8 cellular contexts compared by ENCODE assay signal in genomic region chr12:120536064-120536791, GRCh38. TPM values are rescaled to one million over a fixed set of nuclear protein-coding genes. Genes with fewer than 3 reads are reported as not detected.
DNase-seq lines count a peak whose midpoint lies in the region; ATAC-seq and TF ChIP-seq lines count a peak whose summit lies in the region.

No MANE protein-coding gene starts in this region.

- peak overlapping the region; percentile 92 for H3K4me2 ChIP-seq in SK-N-SH

- WGBS in SK-N-SH (ENCODE audit: low lambda C conversion rate): 85% methylated on average over 13 of the region's 13 CpGs
- WGBS in stomach, 5 donors: 19 to 41% (median 26%) methylated on average over 13 of the region's 13 CpGs

- ATAC-seq in SK-N-SH treated with all-trans-retinoic acid at 6 μM for 48 hours (no peak), GM21737 (IDR thresholded peaks at IDR 0.05; ENCODE audit: unreplicated experiment) (no peak), HG02852 (IDR thresholded peaks at IDR 0.05; ENCODE audit: unreplicated experiment) (no peak)

- intact Hi-C loops in stomach (cut with DNase I; ENCODE audit: low total_unique reads): no loop called here

- peaks cover 70% of the 10 kb centered on the region for H3K79me2 ChIP-seq in SK-N-SH (ENCODE audit: insufficient read depth)

- CTCF ChIA-PET in SK-N-SH (lab: Yijun Ruan, JAX): interaction anchor here (0.7 kb wide), 2 partner anchors 154 to 561 kb away, joined by 3 read pairs; no protein-coding TSS in a partner anchor

- H2AFZ ChIP-seq in SK-N-SH (ENCODE audit: low read depth): no peak overlapping the region

- H3K9me3 ChIP-seq in SK-N-SH: no peaks in the 10 kb centered on the region
- no peaks in the 10 kb centered on the region for H3K9me3 ChIP-seq in stomach

- H3K27me3 ChIP-seq in SK-N-SH (ENCODE audit: insufficient read depth): no peaks in the 10 kb centered on the region
- no peaks in the 10 kb centered on the region for H3K27me3 ChIP-seq in kidney epithelial cell (ENCODE audit: control insufficient read depth, insufficient read depth, low read length)
- H3K27me3 ChIP-seq in stomach: no peaks in the 10 kb centered on the region

- peaks cover 65% of the 10 kb centered on the region for H4K20me1 ChIP-seq in SK-N-SH (ENCODE audit: insufficient read depth)

- peak overlapping the region; percentile 82 to 99 for H3K4me3 ChIP-seq in SK-N-SH (ENCODE audit: low read depth in 2 of 2, low read length in 1 of 2)
- peak overlapping the region; percentile 84 for H3K4me3 ChIP-seq in kidney epithelial cell (ENCODE audit: low read depth, low read length)
- H3K4me3 ChIP-seq in stomach: peak overlapping the region; percentile 80 to 99 (median 88)

- H3K27ac ChIP-seq in SK-N-SH (ENCODE audit: low read depth in 2 of 2, low read length in 1 of 2) (no peak overlapping the region), stomach (peak overlapping the region; percentile 83 to 98 (median 97))

- no peak for TF ChIP-seq RAD21 in SK-N-SH (IDR thresholded peaks at IDR 0.05; ENCODE audit: low read length)

- TF ChIP-seq EP300 in SK-N-SH (IDR thresholded peaks at IDR 0.05; ENCODE audit: borderline replicate concordance in 1 of 2, low read depth in 1 of 2, low read length in 1 of 2): no peak
- TF ChIP-seq EP300 in stomach (IDR thresholded peaks at IDR 0.05): no peak

- peak overlapping the region; percentile 91; the same call in 1 of the 2 replicates for H3K9ac ChIP-seq in SK-N-SH

- DNase-seq in SK-N-SH (no peak), kidney epithelial cell (ENCODE audit: low read depth) (no peak), stomach (peak; percentile 34), NCI-H82 treated with DMSO at 0.1 percent for 48 hours (lab: John Stamatoyannopoulos, UW; ENCODE audit: unreplicated experiment) (no peak)
- DNase-seq in activated effector memory CD4-positive, alpha-beta T cell treated with anti-CD3 and anti-CD28 coated beads, Interleukin-2, amount 50 U/mL, for 16 hours: peak; percentile 76

- no peak for TF ChIP-seq POLR2A in stomach (IDR thresholded peaks at IDR 0.05)

- TF ChIP-seq CTCF in SK-N-SH (IDR thresholded peaks at IDR 0.05) (no peak), kidney epithelial cell (IDR thresholded peaks at IDR 0.05; ENCODE audit: insufficient read depth, low read length, poor library complexity, severe bottlenecking) (no peak), stomach (IDR thresholded peaks at IDR 0.05) (no peak)

- peaks cover 14% of the 10 kb centered on the region for H3F3A ChIP-seq in SK-N-SH (replicated peaks; ENCODE audit: insufficient read depth)

- H3K36me3 ChIP-seq in SK-N-SH (replicated peaks in 1 of 2; ENCODE audit: control insufficient read depth in 1 of 2, insufficient read depth in 2 of 2, low read length in 1 of 2) (peaks cover 0 to 13% of the 10 kb centered on the region in 2 experiments), kidney epithelial cell (ENCODE audit: control insufficient read depth, insufficient read depth, low read length) (no peaks in the 10 kb centered on the region), stomach (peaks cover 0 to 11% (median 3%) of the 10 kb centered on the region in 4 donors)

- H3K9me2 ChIP-seq in SK-N-SH: no peaks in the 10 kb centered on the region

- peaks cover 21 to 48% of the 10 kb centered on the region in 2 experiments for H3K4me1 ChIP-seq in SK-N-SH (ENCODE audit: control insufficient read depth in 1 of 2, insufficient read depth in 2 of 2, low read depth in 1 of 2, low read length in 1 of 2)
- peaks cover 54 to 66% (median 60%) of the 10 kb centered on the region in 4 donors for H3K4me1 ChIP-seq in stomach

- POLR2A ChIA-PET in SK-N-SH (lab: Yijun Ruan, JAX): no interaction called here

TF ChIP-seq in SK-N-SH, 30 proteins besides CTCF, POLR2A, EP300 and RAD21:
- TF ChIP-seq NFIC (IDR thresholded peaks at IDR 0.05; ENCODE audit: borderline replicate concordance): no peak

TF ChIP-seq in SK-N-SH treated with all-trans-retinoic acid at 6 μM for 48 hours, 23 proteins besides CTCF, POLR2A, EP300 and RAD21:
- TF ChIP-seq TSHZ2 (CRISPR knock-in tag; IDR thresholded peaks at IDR 0.05): no peak
- no peak for TF ChIP-seq RARB (CRISPR knock-in tag; IDR thresholded peaks at IDR 0.05)
- no peak for TF ChIP-seq GLIS3 (CRISPR knock-in tag; IDR thresholded peaks at IDR 0.05)
- TF ChIP-seq ZFP30 (CRISPR knock-in tag; IDR thresholded peaks at IDR 0.05): no peak
- no peak for TF ChIP-seq ZNF70 (CRISPR knock-in tag; IDR thresholded peaks at IDR 0.05)

RNA-seq across cellular contexts. Expression of gene RNF10, which starts 2.1 kb away (rescaled TPM):
- 118 and 122 TPM in 2 replicates for polyA plus RNA-seq in SK-N-SH (2012; rRNA removed)
- 121 and 154 TPM in 2 replicates for polyA plus RNA-seq in SK-N-SH (2012; cell fraction: cytosol; rRNA removed)
- polyA plus RNA-seq in SK-N-SH (2012; cell fraction: nucleus; rRNA removed): 198 and 234 TPM in 2 replicates
- 117 and 124 TPM in 2 replicates for total RNA-seq in kidney epithelial cell
- total RNA-seq in stomach: 100 to 1,000 TPM; 189 to 656 (median 318) TPM
- 100 to 1,000 TPM; 124 to 157 (median 133) TPM for polyA plus RNA-seq in stomach

RNA-seq across cellular contexts. Expression of gene COQ5, which starts 7.3 kb away (rescaled TPM):
- polyA plus RNA-seq in SK-N-SH (2012; rRNA removed) (28.0 and 39.0 TPM in 2 replicates), stomach (10 to 100 TPM; 24.0 to 31.8 (median 27.8) TPM)
- 38.8 and 41.2 TPM in 2 replicates for polyA plus RNA-seq in SK-N-SH (2012; cell fraction: cytosol; rRNA removed)
- polyA plus RNA-seq in SK-N-SH (2012; cell fraction: nucleus; rRNA removed): 15.5 and 32.0 TPM in 2 replicates
- total RNA-seq in kidney epithelial cell (29.2 and 30.6 TPM in 2 replicates), stomach (10 to 100 TPM in 3 of 5 donors, 1 to 10 TPM in 2; 2.6 to 32.4 (median 10.5) TPM)

RNA-seq across cellular contexts. Expression of gene DYNLL1, which starts 40.3 kb away (rescaled TPM):
- polyA plus RNA-seq in SK-N-SH (2012; rRNA removed) (596 and 607 TPM in 2 replicates), stomach (100 to 1,000 TPM; 476 to 580 (median 578) TPM)
- 700 and 718 TPM in 2 replicates for polyA plus RNA-seq in SK-N-SH (2012; cell fraction: cytosol; rRNA removed)
- 172 and 211 TPM in 2 replicates for polyA plus RNA-seq in SK-N-SH (2012; cell fraction: nucleus; rRNA removed)
- total RNA-seq in kidney epithelial cell (380 and 381 TPM in 2 replicates), stomach (100 to 1,000 TPM in 4 of 5 donors, 10 to 100 TPM in 1; 27.2 to 197 (median 114) TPM)

RNA-seq across cellular contexts. Expression of gene POP5, which starts 45.0 kb away (rescaled TPM):
- polyA plus RNA-seq in SK-N-SH (2012; rRNA removed): 129 and 148 TPM in 2 replicates
- polyA plus RNA-seq in SK-N-SH (2012; cell fraction: cytosol; rRNA removed): 113 and 122 TPM in 2 replicates
- polyA plus RNA-seq in SK-N-SH (2012; cell fraction: nucleus; rRNA removed): 212 and 233 TPM in 2 replicates
- 34.0 and 47.8 TPM in 2 replicates for total RNA-seq in kidney epithelial cell
- 10 to 100 TPM; 10.5 to 62.3 (median 34.3) TPM for total RNA-seq in stomach
- 10 to 100 TPM; 33.9 to 51.2 (median 49.1) TPM for polyA plus RNA-seq in stomach

Comparison
In these comparisons a context has a peak if more than half of its experiments do, and no peak if none do; other contexts are left out.
1. DNase-seq: peak in activated effector memory CD4-positive, alpha-beta T cell treated with anti-CD3 and anti-CD28 coated beads, Interleukin-2, amount 50 U/mL, for 16 hours (single experiment) and stomach (single experiment); none in SK-N-SH (single experiment), kidney epithelial cell (single experiment) and NCI-H82 treated with DMSO at 0.1 percent for 48 hours (single experiment).
2. H3K27ac ChIP-seq: peak in stomach (5 of 5); none in SK-N-SH (0 of 2).
3. Peak in every context shown above with its lines, with median percentiles within 50 percentile points of each other: H3K4me3 ChIP-seq.